ENCODE assay signal across 8 cellular contexts in the genomic region with DNA sequence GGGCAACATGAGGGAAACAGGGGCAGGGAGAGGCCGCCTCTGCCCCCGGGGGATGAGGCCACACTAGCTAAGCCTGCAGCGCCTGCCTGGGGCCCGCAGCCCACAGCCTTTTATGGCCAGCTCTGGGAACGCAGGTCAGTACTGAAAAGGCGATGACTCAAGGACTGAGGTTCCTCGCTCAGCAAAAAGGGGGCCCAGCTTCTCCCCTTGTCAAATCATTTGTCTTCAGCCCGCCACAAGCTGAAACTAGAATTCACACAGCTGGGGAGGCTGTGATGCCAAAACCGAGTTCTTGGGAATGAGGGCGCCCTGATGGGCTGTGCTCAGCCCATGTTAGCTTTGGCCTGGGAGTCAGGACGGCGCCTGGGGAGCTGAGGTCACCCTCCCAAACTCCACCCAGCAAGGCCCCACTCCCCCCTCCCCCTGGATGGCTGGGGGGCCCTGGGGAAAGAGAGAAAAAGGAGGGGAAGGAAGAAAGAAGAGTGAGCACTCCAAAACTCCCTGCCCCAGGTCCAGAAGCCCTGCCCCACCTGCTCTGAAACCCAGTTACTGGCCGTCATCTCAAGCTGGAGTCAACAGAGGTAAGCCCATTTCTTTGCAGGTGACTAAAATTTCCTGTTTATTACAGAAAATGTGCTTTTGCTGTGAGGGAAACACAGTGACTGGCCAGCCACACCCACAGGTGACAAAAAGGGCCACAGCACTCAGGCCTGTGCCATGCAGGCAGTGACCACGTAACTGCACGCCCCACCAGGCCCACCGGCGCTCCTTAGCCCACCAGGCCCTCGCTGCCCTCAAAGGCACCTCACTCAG. TPM values are rescaled to one million over a fixed set of nuclear protein-coding genes. Genes with fewer than 3 reads are reported as not detected.
DNase-seq lines count a peak whose midpoint lies in the region; ATAC-seq and TF ChIP-seq lines count a peak whose summit lies in the region.

No MANE protein-coding gene starts in this region.

- 52 to 87% (median 57%) methylated on average over 7 to 18 of the region's 18 CpGs for WGBS in adrenal gland, 4 donors

- H3K9me3 ChIP-seq in Karpas-422 (ENCODE audit: low read length), result no peaks in the 10 kb centered on the region
- H3K9me3 ChIP-seq in adrenal gland (replicated peaks in 1 of 3), result no peaks in the 10 kb centered on the region

- TF ChIP-seq POLR2A in adrenal gland (IDR thresholded peaks at IDR 0.05), result peak in 1 of 2 donors; percentile 25

- H3K9ac ChIP-seq in Karpas-422 (ENCODE audit: low read length), result peak overlapping the region; percentile 75

- intact Hi-C loops in adrenal gland (cut with DNase I), result no loop called here

- DNase-seq in SKM-1 treated with dmso at 0.1 percent for 144 hours (lab: John Stamatoyannopoulos, UW; ENCODE audit: unreplicated experiment) (peak; percentile 14), SKM-1 (lab: John Stamatoyannopoulos, UW; ENCODE audit: unreplicated experiment) (no peak), Karpas-422 (no peak), adrenal gland (peak in 6 of 7 donors; percentile 58 to 86 (median 68)), iris pigment epithelial cell (ENCODE audit: low read depth) (peak; percentile 88), NCI-H510A treated with DMSO at 0.1 percent for 48 hours (lab: John Stamatoyannopoulos, UW) (no peak)
- peak; percentile 56 for DNase-seq in stimulated activated CD8-positive, alpha-beta memory T cell treated with anti-CD3 and anti-CD28 coated beads, Interleukin-4, amount 100 ng/mL, for 24 hours (ENCODE audit: low read depth)

- no peak for TF ChIP-seq CTCF in adrenal gland (IDR thresholded peaks at IDR 0.05)

- H3K4me2 ChIP-seq in Karpas-422 (ENCODE audit: low read depth, low read length, poor library complexity, severe bottlenecking), result peak overlapping the region; percentile 83

- peak overlapping the region; percentile 30; the same call in 1 of the 2 replicates for H2AFZ ChIP-seq in Karpas-422 (ENCODE audit: low read length)

- H3K79me2 ChIP-seq in Karpas-422 (ENCODE audit: low read length), result peaks cover 65% of the 10 kb centered on the region

- ATAC-seq in GM18858 (IDR thresholded peaks at IDR 0.05; ENCODE audit: unreplicated experiment), result no peak

- 0 out of 2 replicates have a peak, but pooled peaks cover 3% of the 10 kb centered on the region for H3K36me3 ChIP-seq in Karpas-422 (ENCODE audit: insufficient read depth, low read length)
- peaks cover 0 to 7% of the 10 kb centered on the region in 2 donors for H3K36me3 ChIP-seq in adrenal gland (replicated peaks in 1 of 2)

- H3K9me2 ChIP-seq in Karpas-422 (replicated peaks; ENCODE audit: insufficient read depth, low read length), result no peaks in the 10 kb centered on the region

- H3K4me3 ChIP-seq in Karpas-422 (ENCODE audit: low read length) (peak overlapping the region; percentile 63), adrenal gland (no peak overlapping the region)

- H3K27ac ChIP-seq in Karpas-422 (ENCODE audit: low read length), result peak overlapping the region; percentile 95
- H3K27ac ChIP-seq in adrenal gland, result peak overlapping the region; percentile 5 to 88 (median 73)

- H3K4me1 ChIP-seq in Karpas-422 (ENCODE audit: low read length) (peaks cover 70% of the 10 kb centered on the region), adrenal gland (replicated peaks in 1 of 2) (peaks cover 33 to 59% of the 10 kb centered on the region in 2 donors)

- H3K27me3 ChIP-seq in Karpas-422 (ENCODE audit: low read length) (no peaks in the 10 kb centered on the region), adrenal gland (no peaks in the 10 kb centered on the region)

- no peaks in the 10 kb centered on the region; the same call in 1 of the 2 replicates for H4K20me1 ChIP-seq in Karpas-422 (ENCODE audit: insufficient read depth, low read depth, low read length)

RNA-seq across cellular contexts. Expression of gene EHD1, which starts 13.7 kb away (rescaled TPM):
- total RNA-seq in Karpas-422 (2014; rRNA removed; shearing (Covaris generic); ENCODE audit: low replicate concordance), result 30.8 and 77.3 TPM in 2 replicates
- total RNA-seq in adrenal gland, result 100 to 1,000 TPM in 1 of 8 donors, 10 to 100 TPM in 7; 38.5 to 107 (median 57.1) TPM
- polyA plus RNA-seq in adrenal gland, result 10 to 100 TPM; 14.3 to 50.4 (median 20.0) TPM

RNA-seq across cellular contexts. Expression of gene CDC42BPG, which starts 20.2 kb away (rescaled TPM):
- total RNA-seq in Karpas-422 (2014; rRNA removed; shearing (Covaris generic); ENCODE audit: low replicate concordance), result 0.15 and 0.22 TPM in 2 replicates
- total RNA-seq in adrenal gland, result 10 to 100 TPM in 2 of 8 donors, 1 to 10 TPM in 6; 4.9 to 12.9 (median 9.1) TPM
- polyA plus RNA-seq in adrenal gland, result 1 to 10 TPM; 3.3 to 7.4 (median 4.9) TPM

RNA-seq across cellular contexts. Expression of gene ATG2A, which starts 52.3 kb away (rescaled TPM):
- 16.2 and 24.6 TPM in 2 replicates for total RNA-seq in Karpas-422 (2014; rRNA removed; shearing (Covaris generic); ENCODE audit: low replicate concordance)
- total RNA-seq in adrenal gland, result 10 to 100 TPM; 27.2 to 43.5 (median 34.3) TPM
- 10 to 100 TPM in 2 of 3 donors, 1 to 10 TPM in 1; 3.6 to 43.3 (median 32.4) TPM for polyA plus RNA-seq in adrenal gland

RNA-seq across cellular contexts. Expression of gene MEN1, which starts 54.3 kb away (rescaled TPM):
- 27.6 and 28.3 TPM in 2 replicates for total RNA-seq in Karpas-422 (2014; rRNA removed; shearing (Covaris generic); ENCODE audit: low replicate concordance)
- 10 to 100 TPM; 19.7 to 50.6 (median 30.3) TPM for total RNA-seq in adrenal gland
- polyA plus RNA-seq in adrenal gland, result 10 to 100 TPM; 21.4 to 32.8 (median 29.1) TPM

RNA-seq across cellular contexts. Expression of gene PPP2R5B, which starts 59.8 kb away (rescaled TPM):
- total RNA-seq in Karpas-422 (2014; rRNA removed; shearing (Covaris generic); ENCODE audit: low replicate concordance), result 1.8 and 7.5 TPM in 2 replicates
- 10 to 100 TPM; 11.4 to 26.6 (median 21.2) TPM for total RNA-seq in adrenal gland
- 10 to 100 TPM; 10.7 to 51.3 (median 25.6) TPM for polyA plus RNA-seq in adrenal gland

Comparison
In these comparisons a context has a peak if more than half of its experiments do, and no peak if none do; other contexts are left out.
1. DNase-seq: peak in SKM-1 treated with dmso at 0.1 percent for 144 hours (single experiment), adrenal gland (6 of 7), iris pigment epithelial cell (single experiment) and stimulated activated CD8-positive, alpha-beta memory T cell treated with anti-CD3 and anti-CD28 coated beads, Interleukin-4, amount 100 ng/mL, for 24 hours (single experiment); none in SKM-1 (single experiment), Karpas-422 (single experiment) and NCI-H510A treated with DMSO at 0.1 percent for 48 hours (single experiment).